In the genomic region with DNA sequence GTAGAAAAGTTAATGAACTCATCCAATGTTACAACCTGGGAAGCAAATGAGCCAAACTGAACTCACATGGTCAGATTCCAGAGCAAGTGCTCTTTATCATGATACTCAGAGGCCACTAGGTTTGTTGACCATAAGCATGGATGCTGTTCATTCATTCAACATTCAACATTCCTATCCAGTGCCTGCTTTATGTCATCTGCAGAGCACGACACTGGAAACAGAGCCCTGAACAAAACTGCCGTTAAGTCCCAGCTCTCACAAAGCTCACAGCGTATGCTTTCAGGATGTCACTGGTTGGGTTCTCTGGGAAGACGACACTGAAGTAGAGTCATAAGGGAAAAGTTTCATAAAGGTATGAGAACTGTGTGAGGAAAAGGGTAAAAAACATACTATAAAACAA, we compare ENCODE assay signal across 15 cellular contexts.
DNase-seq lines count a peak whose midpoint lies in the region; ATAC-seq and TF ChIP-seq lines count a peak whose summit lies in the region.
"Had no signal": no experiment of that assay in that cellular context is flagged by ENCODE, and none has a peak within 500 bp of the region (broad histone marks: within the 10 kb centered on the region; RNA-seq: fewer than 3 reads in every experiment).

No MANE protein-coding gene starts in this region.

- peaks cover 3% of the 10 kb centered on the region for H3K27me3 Mint-ChIP-seq in GM23338 (ENCODE audit: insufficient read depth, low read depth, poor library complexity)
- H3K27me3 Mint-ChIP-seq: B cell had no signal

- H2BK12ac ChIP-seq in trophoblast cell (ENCODE audit: low read length) = no peak overlapping the region

- POLR2A ChIA-PET in IMR-90 (lab: Charles Lee; ENCODE audit: unreplicated experiment) = no interaction called here

- peak overlapping the region; percentile 40; the same call in 1 of the 2 replicates for H2AFZ ChIP-seq in GM23338
- no peak overlapping the region for H2AFZ ChIP-seq in IMR-90 (replicated peaks; ENCODE audit: low read length, poor library complexity)
- no peak overlapping the region for H2AFZ ChIP-seq in trophoblast cell (ENCODE audit: insufficient read depth, low read length, poor library complexity)

- 0 out of 2 replicates have a peak overlapping the region, but pooled peaks have one; percentile 9 for H2AK5ac ChIP-seq in IMR-90 (ENCODE audit: low read depth, low read length)
- no peak overlapping the region for H2AK5ac ChIP-seq in trophoblast cell (ENCODE audit: low read length)

- peaks cover 8% of the 10 kb centered on the region; the same call in 2 of the 3 replicates for H3K36me3 Mint-ChIP-seq in GM23338 (ENCODE audit: low read depth)
- H3K36me3 Mint-ChIP-seq: CD8-positive, alpha-beta T cell had no signal

- no peak overlapping the region for H3K56ac ChIP-seq in IMR-90 (ENCODE audit: extremely low read depth, insufficient read depth, low read length)

- peak overlapping the region; percentile 67; the same call in 1 of the 2 replicates for H2BK20ac ChIP-seq in IMR-90 (ENCODE audit: low read depth, low read length)

- H4K12ac ChIP-seq in trophoblast cell (ENCODE audit: low read depth, low read length) = no peak overlapping the region

- H3F3A ChIP-seq in GM23338 (replicated peaks; ENCODE audit: low read depth) = no peaks in the 10 kb centered on the region

- no peak for TF ChIP-seq POLR2A in IMR-90 (IDR thresholded peaks at IDR 0.05; ENCODE audit: low read depth, low read length)

- H3K9me3 ChIP-seq in IMR-90 (ENCODE audit: control insufficient read depth, insufficient read depth, low read length) (no peaks in the 10 kb centered on the region; the same call in 1 of the 2 replicates), trophoblast cell (ENCODE audit: insufficient read depth, low read depth, low read length) (no peaks in the 10 kb centered on the region)

- no peaks in the 10 kb centered on the region for H3K9me1 ChIP-seq in IMR-90 (ENCODE audit: insufficient read depth, low read length)

- H2BK5ac ChIP-seq in IMR-90 (ENCODE audit: low read depth, low read length, poor library complexity, severe bottlenecking) = no peak overlapping the region
- no peak overlapping the region for H2BK5ac ChIP-seq in trophoblast cell (ENCODE audit: low read depth, low read length, poor library complexity)

- peaks cover 27% of the 10 kb centered on the region for H3K4me1 ChIP-seq in GM23338 (ENCODE audit: insufficient read depth)
- peaks cover 4% of the 10 kb centered on the region; the same call in 1 of the 2 replicates for H3K4me1 ChIP-seq in IMR-90 (ENCODE audit: control insufficient read depth, insufficient read depth, low read length)
- H3K4me1 ChIP-seq in trophoblast cell (ENCODE audit: control insufficient read depth in 1 of 2, insufficient read depth in 2 of 2, low read length in 2 of 2) = peaks cover 0 to 3% of the 10 kb centered on the region in 2 experiments

- H3K79me1 ChIP-seq in IMR-90 (ENCODE audit: low read depth in 1 of 2, low read length in 2 of 2) = no peaks in the 10 kb centered on the region
- H3K79me1 ChIP-seq in trophoblast cell (ENCODE audit: low read length) = peaks cover 1% of the 10 kb centered on the region

- H3K79me2 ChIP-seq in GM23338 (replicated peaks; ENCODE audit: insufficient read depth) (no peaks in the 10 kb centered on the region), trophoblast cell (ENCODE audit: control insufficient read depth, insufficient read depth, low read length, poor library complexity) (no peaks in the 10 kb centered on the region)

- no peak overlapping the region for H3K27ac Mint-ChIP-seq in GM23338
- H3K27ac Mint-ChIP-seq: B cell; CD8-positive, alpha-beta T cell had no signal

- no peak for TF ChIP-seq RAD21 in IMR-90 (IDR thresholded peaks at IDR 0.05; ENCODE audit: low read length)

- H4K20me1 ChIP-seq in GM23338 (replicated peaks; ENCODE audit: insufficient read depth) (no peaks in the 10 kb centered on the region), IMR-90 (ENCODE audit: insufficient read depth, low read length) (no peaks in the 10 kb centered on the region)
- H4K20me1 ChIP-seq: BLaER1 treated with 17β-estradiol and CSF1 and Interleukin-3, amounts not matched to agents 10 nM and 100 nM had no signal

- H3K4me3 Mint-ChIP-seq in GM23338 = no peak overlapping the region
- H3K4me3 Mint-ChIP-seq: B cell; CD8-positive, alpha-beta T cell had no signal

- H3K4ac ChIP-seq in IMR-90 (ENCODE audit: low read depth, low read length) (no peak overlapping the region), trophoblast cell (ENCODE audit: low read depth, low read length) (no peak overlapping the region)

- ATAC-seq in GM23338 (no peak), IMR-90 (ENCODE audit: low read depth) (no peak)
- ATAC-seq: CD8-positive, alpha-beta T cell; GM12878; HCT116; HepG2 had no signal

- peaks cover 3% of the 10 kb centered on the region; the same call in 1 of the 2 replicates for H3K9me2 ChIP-seq in GM23338 (ENCODE audit: insufficient read depth)

- H3K27me3 ChIP-seq in GM23338 (ENCODE audit: insufficient read depth) (no peaks in the 10 kb centered on the region), IMR-90 (ENCODE audit: control insufficient read depth, insufficient read depth, low read length) (no peaks in the 10 kb centered on the region), trophoblast cell (ENCODE audit: insufficient read depth, low read length) (no peaks in the 10 kb centered on the region)
- H3K27me3 ChIP-seq: BLaER1 treated with 17β-estradiol and CSF1 and Interleukin-3, amounts not matched to agents 10 nM and 100 nM had no signal

- peak overlapping the region; percentile 74; the same call in 1 of the 3 replicates for H2BK15ac ChIP-seq in IMR-90 (ENCODE audit: low read depth, low read length)

- H3K27ac ChIP-seq in GM23338 (ENCODE audit: low read depth) (no peak overlapping the region), IMR-90 (ENCODE audit: insufficient read depth, low read length) (no peak overlapping the region), trophoblast cell (ENCODE audit: low read depth, low read length) (peak overlapping the region; percentile 41)
- H3K27ac ChIP-seq: BLaER1 treated with 17β-estradiol and CSF1 and Interleukin-3, amounts not matched to agents 10 nM and 100 nM had no signal

- H3K4me2 ChIP-seq in GM23338 (no peak overlapping the region), IMR-90 (ENCODE audit: low read depth, low read length) (no peak overlapping the region), trophoblast cell (ENCODE audit: low read length) (no peak overlapping the region)
- H3K4me2 ChIP-seq: BLaER1 treated with 17β-estradiol and CSF1 and Interleukin-3, amounts not matched to agents 10 nM and 100 nM had no signal

- H2BK120ac ChIP-seq in IMR-90 (ENCODE audit: low read depth, low read length) (peak overlapping the region; percentile 40; the same call in 1 of the 2 replicates), trophoblast cell (ENCODE audit: insufficient read depth, low read length, poor library complexity) (no peak overlapping the region)

- no peak for DNase-seq in GM23338 (ENCODE audit: low spot score)
- no peak for DNase-seq in IMR-90
- DNase-seq in fibroblast of villous mesenchyme (ENCODE audit: low read depth) = peak; percentile 34
- DNase-seq in trophoblast cell = no peak
- no peak for DNase-seq in NCI-H510A treated with DMSO at 0.1 percent for 48 hours (lab: John Stamatoyannopoulos, UW)
- no peak for DNase-seq in OCI-M2 (lab: John Stamatoyannopoulos, UW; ENCODE audit: unreplicated experiment)
- no peak for DNase-seq in foreskin melanocyte
- DNase-seq: Calu3; CD8-positive, alpha-beta T cell; DMS79 treated with DMSO at 0.1 percent for 48 hours had no signal

- H4K91ac ChIP-seq in IMR-90 (ENCODE audit: insufficient read depth, low read depth, low read length) (no peak overlapping the region), trophoblast cell (ENCODE audit: low read depth, low read length) (no peak overlapping the region)

- no peak overlapping the region for H4K8ac ChIP-seq in IMR-90 (ENCODE audit: low read depth in 2 of 2, low read length in 2 of 2)
- no peak overlapping the region for H4K8ac ChIP-seq in trophoblast cell (ENCODE audit: low read depth, low read length)

- WGBS in IMR-90 (ENCODE audit: extremely low coverage in 2 of 2, insufficient read length in 1 of 2), 2 experiments = no CpG with 5 or more reads among the region's 4 CpGs
- no CpG with 5 or more reads among the region's 4 CpGs for WGBS in trophoblast cell (ENCODE audit: extremely low coverage, insufficient coverage, insufficient read length)

- H3K14ac ChIP-seq in IMR-90 (replicated peaks; ENCODE audit: low read depth, low read length) (no peak overlapping the region), trophoblast cell (ENCODE audit: low read length) (no peak overlapping the region)

- no peak overlapping the region for H2AK9ac ChIP-seq in IMR-90 (replicated peaks; ENCODE audit: low read depth, low read length, poor library complexity)

- H3K9ac ChIP-seq in IMR-90 (ENCODE audit: low read depth, low read length) = no peak overlapping the region
- H3K9ac ChIP-seq in trophoblast cell (ENCODE audit: low read length) = no peak overlapping the region
- H3K9ac ChIP-seq: BLaER1 treated with 17β-estradiol and CSF1 and Interleukin-3, amounts not matched to agents 10 nM and 100 nM had no signal

- H3K23ac ChIP-seq in IMR-90 (ENCODE audit: low read depth, low read length) (no peak overlapping the region), trophoblast cell (ENCODE audit: low read length) (no peak overlapping the region)

- H3K4me3 ChIP-seq in GM23338 (no peak overlapping the region), IMR-90 (ENCODE audit: insufficient read depth, low read depth, low read length) (no peak overlapping the region), fibroblast of villous mesenchyme (ENCODE audit: low read depth, low read length) (no peak overlapping the region), trophoblast cell (ENCODE audit: low read depth, low read length) (no peak overlapping the region)
- H3K4me3 ChIP-seq: BLaER1 treated with 17β-estradiol and CSF1 and Interleukin-3, amounts not matched to agents 10 nM and 100 nM; GM12878 had no signal

- H3K4me1 Mint-ChIP-seq in GM23338 = peaks cover 22% of the 10 kb centered on the region
- H3K4me1 Mint-ChIP-seq: B cell had no signal

- H3K18ac ChIP-seq in IMR-90 (ENCODE audit: low read depth, low read length) (no peak overlapping the region), trophoblast cell (ENCODE audit: low read length) (no peak overlapping the region)

- intact Hi-C loops in IMR-90 (cut with micrococcal nuclease) = no loop called here

- H4K5ac ChIP-seq in IMR-90 (ENCODE audit: low read depth, low read length) = no peak overlapping the region

- dilution Hi-C loops in IMR-90 (cut with HindIII; ENCODE audit: low sequenced_read_pairs, unreplicated experiment) = no loop called here

- H3K36me3 ChIP-seq in GM23338 (ENCODE audit: insufficient read depth) (0 out of 2 replicates have a peak, but pooled peaks cover 6% of the 10 kb centered on the region), IMR-90 (ENCODE audit: control insufficient read depth, insufficient read depth, low read length) (no peaks in the 10 kb centered on the region), trophoblast cell (ENCODE audit: control insufficient read depth in 1 of 2, insufficient read depth in 2 of 2, low read length in 2 of 2) (no peaks in the 10 kb centered on the region)
- H3K36me3 ChIP-seq: BLaER1 treated with 17β-estradiol and CSF1 and Interleukin-3, amounts not matched to agents 10 nM and 100 nM had no signal

- peaks cover 8% of the 10 kb centered on the region; the same call in 2 of the 3 replicates for H3K9me3 Mint-ChIP-seq in GM23338

- in situ Hi-C loops in IMR-90 (cut with MboI; ENCODE audit: low sequenced_read_pairs) = no loop called here

- CTCF ChIA-PET in IMR-90 (lab: Yijun Ruan, JAX) = no interaction called here

- no TSS peak for BruUV-seq in IMR-90 (replicated peaks; lab: Mats Ljungman, UMichigan)

- no peak for TF ChIP-seq CTCF in GM23338 (conservative IDR thresholded peaks at IDR 0.05; ENCODE audit: low read depth in 2 of 2)
- TF ChIP-seq CTCF in IMR-90 (conservative IDR thresholded peaks at IDR 0.05; ENCODE audit: low read depth, low read length) = no peak
- no peak for TF ChIP-seq CTCF in fibroblast of villous mesenchyme (IDR thresholded peaks at IDR 0.05; ENCODE audit: insufficient read depth, low read depth, low read length)
